Comparison of ENCODE assay signal across 20 cellular contexts in genomic region chr12:64473176-64473575, GRCh38.
"Had no signal": no experiment of that assay in that cellular context is flagged by ENCODE, and none has a peak within 500 bp of the region (broad histone marks: within the 10 kb centered on the region; RNA-seq: fewer than 3 reads in every experiment).

No MANE protein-coding gene starts in this region.

- DNase-seq: activated B cell treated with CpG ODN at 0.5 μM for 24 hours; activated CD4-positive, alpha-beta memory T cell treated with anti-CD3 and anti-CD28 coated beads, Interleukin-2, amount 10 ng/mL, durations not matched to agents 7 days and 5 days; activated CD4-positive, alpha-beta T cell treated with anti-CD3 and anti-CD28 coated beads for 1 hour; activated CD4-positive, alpha-beta T cell treated with anti-CD3 and anti-CD28 coated beads, Interleukin-2, amount 50 U/mL, for 1 hour; activated naive CD4-positive, alpha-beta T cell treated with anti-CD3 and anti-CD28 coated beads, Interleukin-2, amount 50 U/mL, for 16 hours; activated naive CD8-positive, alpha-beta T cell treated with anti-CD3 and anti-CD28 coated beads, Interleukin-2, amount 10 ng/mL, durations not matched to agents 7 days and 5 days; activated T-cell treated with anti-CD3 and anti-CD28 coated beads for 4 hours; adrenal gland; anterior cingulate cortex; MG63; MV-4-11; NCI-H1092 treated with DMSO at 0.1 percent for 48 hours; NCI-H1417 treated with DMSO at 0.1 percent for 48 hours; NCI-H1694; NCI-H2029 treated with DMSO at 0.1 percent for 48 hours; NCI-H510A treated with DMSO at 0.1 percent for 48 hours; SHP77; T-helper 9 cell had no signal

- H3K27me3 ChIP-seq: adrenal gland, MG63 had no signal

- H3K27me3 Mint-ChIP-seq: activated B cell treated with CpG ODN at 0.5 μM for 24 hours; activated CD4-positive, alpha-beta memory T cell treated with anti-CD3 and anti-CD28 coated beads, Interleukin-2, amount 10 ng/mL, durations not matched to agents 7 days and 5 days; activated naive CD8-positive, alpha-beta T cell treated with anti-CD3 and anti-CD28 coated beads, Interleukin-2, amount 10 ng/mL, durations not matched to agents 7 days and 5 days had no signal

- H3K4me3 Mint-ChIP-seq: activated B cell treated with CpG ODN at 0.5 μM for 24 hours; activated CD4-positive, alpha-beta memory T cell treated with anti-CD3 and anti-CD28 coated beads, Interleukin-2, amount 10 ng/mL, durations not matched to agents 7 days and 5 days; activated naive CD8-positive, alpha-beta T cell treated with anti-CD3 and anti-CD28 coated beads, Interleukin-2, amount 10 ng/mL, durations not matched to agents 7 days and 5 days; T-helper 1 cell treated with Interleukin-12 subunit alpha and Interleukin-12 subunit beta and Interleukin-4 antibody, amounts not matched to agents 30 μg/mL and 1 μg/mL, for 36 hours had no signal

- H3K4me3 ChIP-seq: adrenal gland, MG63 had no signal

- H3K4me2 ChIP-seq: KMS-11 had no signal

- H3K27ac ChIP-seq: adrenal gland, KMS-11 had no signal

- H3K27ac Mint-ChIP-seq: activated B cell treated with CpG ODN at 0.5 μM for 24 hours; activated CD4-positive, alpha-beta memory T cell treated with anti-CD3 and anti-CD28 coated beads, Interleukin-2, amount 10 ng/mL, durations not matched to agents 7 days and 5 days; activated naive CD8-positive, alpha-beta T cell treated with anti-CD3 and anti-CD28 coated beads, Interleukin-2, amount 10 ng/mL, durations not matched to agents 7 days and 5 days; T-helper 1 cell treated with Interleukin-12 subunit alpha and Interleukin-12 subunit beta and Interleukin-4 antibody, amounts not matched to agents 30 μg/mL and 1 μg/mL, for 36 hours had no signal

- H3K4me1 Mint-ChIP-seq: activated B cell treated with CpG ODN at 0.5 μM for 24 hours; activated CD4-positive, alpha-beta memory T cell treated with anti-CD3 and anti-CD28 coated beads, Interleukin-2, amount 10 ng/mL, durations not matched to agents 7 days and 5 days had no signal

- H3K9me3 ChIP-seq: adrenal gland, MG63 had no signal

- H3K9ac ChIP-seq: KMS-11 had no signal
